In genomic region chr11:7353100-7353499, GRCh38 we compare ENCODE assay signal across 9 cellular contexts.
DNase-seq lines count a peak whose midpoint lies in the region; ATAC-seq, FAIRE-seq and TF ChIP-seq lines count a peak whose summit lies in the region.
"Had no signal": no experiment of that assay in that cellular context is flagged by ENCODE, and none has a peak within 500 bp of the region (broad histone marks: within the 10 kb centered on the region; RNA-seq: fewer than 3 reads in every experiment).

No MANE protein-coding gene starts in this region.

- FAIRE-seq in D721Med (lab: Jason Lieb, UNC) (no peak), GM19239 (lab: Jason Lieb, UNC) (no peak)

- no peak overlapping the region for H3K27ac Mint-ChIP-seq in stimulated activated memory B cell treated with anti-CD40 and anti-IgM and Interleukin-4, amounts not matched to agents 10 μg/mL and 1 μg/mL and 100 μg/mL, for 72 hours
- H3K27ac Mint-ChIP-seq in T-helper 17 cell, result no peak overlapping the region

- H3K36me3 Mint-ChIP-seq in stimulated activated memory B cell treated with anti-CD40 and anti-IgM and Interleukin-4, amounts not matched to agents 10 μg/mL and 1 μg/mL and 100 μg/mL, for 72 hours, result no peaks in the 10 kb centered on the region
- H3K36me3 Mint-ChIP-seq in T-helper 17 cell (ENCODE audit: low read depth), result peaks cover 2% of the 10 kb centered on the region

- no peak overlapping the region for H3K4me3 ChIP-seq in epithelial cell of proximal tubule (ENCODE audit: low read depth, low read length)

- DNase-seq in D721Med (ENCODE audit: insufficient read length, low spot score) (no peak), GM19239 (ENCODE audit: insufficient read length, low spot score) (peak; percentile 7), NCI-H82 treated with DMSO at 0.1 percent for 48 hours (lab: John Stamatoyannopoulos, UW; ENCODE audit: unreplicated experiment) (peak; percentile 8), epithelial cell of proximal tubule (ENCODE audit: low read depth) (no peak), T-helper 17 cell (no peak), occipital lobe (lab: John Stamatoyannopoulos, UW) (no peak)

- no peaks in the 10 kb centered on the region for H3K9me3 ChIP-seq in T-helper 17 cell (ENCODE audit: control insufficient read depth, low read length, poor library complexity, severe bottlenecking)
- H3K9me3 ChIP-seq: neutrophil had no signal

- no peaks in the 10 kb centered on the region for H3K9me3 Mint-ChIP-seq in stimulated activated memory B cell treated with anti-CD40 and anti-IgM and Interleukin-4, amounts not matched to agents 10 μg/mL and 1 μg/mL and 100 μg/mL, for 72 hours

- H3K4me3 Mint-ChIP-seq in stimulated activated memory B cell treated with anti-CD40 and anti-IgM and Interleukin-4, amounts not matched to agents 10 μg/mL and 1 μg/mL and 100 μg/mL, for 72 hours, result no peak overlapping the region
- no peak overlapping the region for H3K4me3 Mint-ChIP-seq in T-helper 17 cell

- no peaks in the 10 kb centered on the region for H3K27me3 Mint-ChIP-seq in stimulated activated memory B cell treated with anti-CD40 and anti-IgM and Interleukin-4, amounts not matched to agents 10 μg/mL and 1 μg/mL and 100 μg/mL, for 72 hours
- H3K27me3 Mint-ChIP-seq in T-helper 17 cell, result peaks cover 38% of the 10 kb centered on the region

- peak; percentile 32 for TF ChIP-seq CTCF in D721Med (IDR thresholded peaks at IDR 0.05; ENCODE audit: insufficient read depth, missing control alignments)
- TF ChIP-seq CTCF in epithelial cell of proximal tubule (conservative IDR thresholded peaks at IDR 0.05; ENCODE audit: low read depth, low read length), result peak; percentile 69

- no peaks in the 10 kb centered on the region for H3K4me1 Mint-ChIP-seq in stimulated activated memory B cell treated with anti-CD40 and anti-IgM and Interleukin-4, amounts not matched to agents 10 μg/mL and 1 μg/mL and 100 μg/mL, for 72 hours
- H3K4me1 Mint-ChIP-seq in T-helper 17 cell, result peaks cover 3% of the 10 kb centered on the region

- peak; percentile 60 for ATAC-seq in stimulated activated memory B cell treated with anti-CD40 and anti-IgM and Interleukin-4, amounts not matched to agents 10 μg/mL and 1 μg/mL and 100 μg/mL, for 72 hours
- ATAC-seq in T-helper 17 cell (no peak), HG03521 (IDR thresholded peaks at IDR 0.05; ENCODE audit: unreplicated experiment) (no peak)

Comparison
In these comparisons a context has a peak if more than half of its experiments do, and no peak if none do; other contexts are left out.
1. DNase-seq: peak in GM19239 (single experiment) and NCI-H82 treated with DMSO at 0.1 percent for 48 hours (single experiment); none in D721Med (single experiment), epithelial cell of proximal tubule (single experiment), T-helper 17 cell (0 of 3) and occipital lobe (single experiment).